Comparison of ENCODE assay signal across 26 cellular contexts in the genomic region with DNA sequence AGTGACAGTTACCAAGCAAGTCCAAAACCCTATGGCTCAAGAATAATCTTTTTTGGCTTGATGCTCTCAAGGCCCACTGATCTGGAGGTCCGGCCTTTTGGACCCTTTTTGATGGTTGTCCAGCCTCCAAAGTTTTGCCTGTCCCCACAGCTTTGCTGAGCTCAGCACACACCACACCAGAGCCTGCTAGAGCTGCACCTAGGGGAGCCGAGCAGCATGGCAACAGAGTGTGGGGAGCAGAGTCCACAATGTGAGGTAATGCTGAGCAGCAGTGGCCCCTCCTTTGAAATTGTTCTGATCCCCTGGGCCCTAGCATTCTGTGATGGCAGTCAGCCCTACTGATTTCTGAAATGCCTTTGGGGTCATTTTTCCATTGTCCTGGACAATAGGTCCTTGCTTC. TPM values are rescaled to one million over a fixed set of nuclear protein-coding genes. Genes with fewer than 3 reads are reported as not detected.
DNase-seq lines count a peak whose midpoint lies in the region; ATAC-seq and TF ChIP-seq lines count a peak whose summit lies in the region.
"Had no signal": no experiment of that assay in that cellular context is flagged by ENCODE, and none has a peak within 500 bp of the region (broad histone marks: within the 10 kb centered on the region; RNA-seq: fewer than 3 reads in every experiment).

No MANE protein-coding gene starts in this region.

- peaks cover 37 to 51% of the 10 kb centered on the region in 2 donors for H3K36me3 Mint-ChIP-seq in activated T-cell treated with anti-CD3 and anti-CD28 coated beads, Interleukin-2, amount 50 U/mL, for 72 hours (ENCODE audit: insufficient read depth in 2 of 2)
- H3K36me3 Mint-ChIP-seq in activated T-cell treated with anti-CD3 and anti-CD28 coated beads, Interleukin-2, amount 50 U/mL, for 4 hours (ENCODE audit: insufficient read depth): peaks cover 33% of the 10 kb centered on the region
- H3K36me3 Mint-ChIP-seq in activated naive CD8-positive, alpha-beta T cell: peaks cover 44% of the 10 kb centered on the region
- peaks cover 44 to 75% (median 44%) of the 10 kb centered on the region in 3 donors for H3K36me3 Mint-ChIP-seq in naive thymus-derived CD8-positive, alpha-beta T cell

- POLR2A ChIA-PET in naive thymus-derived CD8-positive, alpha-beta T cell (lab: Charles Lee): interaction anchor here (0.5 to 3.3 kb wide), 8 partner anchors 10 to 166 kb away, joined by 3 to 26 read pairs (median 3); a partner anchor contains a TSS

- H3K36me3 ChIP-seq in DND-41 (ENCODE audit: insufficient read depth, low read length) (peaks cover 26% of the 10 kb centered on the region), GM23248 (ENCODE audit: low read depth) (no peaks in the 10 kb centered on the region)
- H3K36me3 ChIP-seq: breast epithelium had no signal

- peaks cover 7 to 17% of the 10 kb centered on the region in 2 donors for H3K9me3 Mint-ChIP-seq in activated T-cell treated with anti-CD3 and anti-CD28 coated beads, Interleukin-2, amount 50 U/mL, for 72 hours
- H3K9me3 Mint-ChIP-seq in activated T-cell treated with anti-CD3 and anti-CD28 coated beads, Interleukin-2, amount 50 U/mL, for 4 hours: peaks cover 42% of the 10 kb centered on the region
- peaks cover 34% of the 10 kb centered on the region for H3K9me3 Mint-ChIP-seq in activated naive CD8-positive, alpha-beta T cell (ENCODE audit: low read depth)
- peaks cover 10 to 69% (median 37%) of the 10 kb centered on the region in 9 donors for H3K9me3 Mint-ChIP-seq in naive thymus-derived CD8-positive, alpha-beta T cell

- H3K27ac ChIP-seq in DND-41 (ENCODE audit: low read length) (no peak overlapping the region), GM23248 (no peak overlapping the region)
- H3K27ac ChIP-seq: breast epithelium, epithelial cell of prostate, HL-60 had no signal

- H3K4me2 ChIP-seq in DND-41 (ENCODE audit: insufficient read depth, low read length) (no peak overlapping the region), GM23248 (ENCODE audit: unreplicated experiment) (no peak overlapping the region)

- in situ Hi-C loops in GM23248 (cut with MboI): no loop called here

- no peaks in the 10 kb centered on the region for H3K27me3 Mint-ChIP-seq in activated T-cell treated with anti-CD3 and anti-CD28 coated beads, Interleukin-2, amount 50 U/mL, for 72 hours (ENCODE audit: low read depth)
- no peaks in the 10 kb centered on the region for H3K27me3 Mint-ChIP-seq in activated T-cell treated with anti-CD3 and anti-CD28 coated beads, Interleukin-2, amount 50 U/mL, for 4 hours (ENCODE audit: low read depth)
- H3K27me3 Mint-ChIP-seq in activated naive CD8-positive, alpha-beta T cell: no peaks in the 10 kb centered on the region
- H3K27me3 Mint-ChIP-seq in naive thymus-derived CD8-positive, alpha-beta T cell: no peaks in the 10 kb centered on the region

- no peaks in the 10 kb centered on the region; the same call in 1 of the 2 replicates for H3K9me2 ChIP-seq in GM23248 (ENCODE audit: insufficient read depth)

- H4K20me1 ChIP-seq in DND-41 (ENCODE audit: insufficient read depth, low read length) (peaks cover 7% of the 10 kb centered on the region; the same call in 1 of the 2 replicates), GM23248 (ENCODE audit: insufficient read depth) (no peaks in the 10 kb centered on the region)

- no peak for DNase-seq in activated T-cell treated with anti-CD3 and anti-CD28 coated beads, Interleukin-2, amount 50 U/mL, for 72 hours
- DNase-seq in activated T-cell treated with anti-CD3 and anti-CD28 coated beads, Interleukin-2, amount 50 U/mL, for 4 hours: no peak
- DNase-seq in DND-41 (no peak), NCI-H2107 treated with DMSO at 0.1 percent for 48 hours (lab: John Stamatoyannopoulos, UW; ENCODE audit: unreplicated experiment) (no peak), GM23248 (no peak)
- DNase-seq in naive thymus-derived CD8-positive, alpha-beta T cell: no peak
- DNase-seq: activated effector memory CD4-positive, alpha-beta T cell treated with Interleukin-2 at 50 U/mL for 16 hours; amygdala; DMS79; Kasumi-1; left ventricle myocardium superior; NCI-H1436; NCI-H2081 treated with DMSO at 0.1 percent for 48 hours; NCI-H345; NCI-H748 treated with DMSO at 0.1 percent for 48 hours; small intestine; stimulated activated CD4-positive, alpha-beta T cell treated with anti-CD3 and anti-CD28 coated beads, Interleukin-2, amount 100 ng/mL, for 24 hours; substantia nigra; upper lobe of left lung had no signal

- H3K27me3 ChIP-seq in DND-41 (ENCODE audit: insufficient read depth, low read length, poor library complexity) (no peaks in the 10 kb centered on the region), GM23248 (replicated peaks; ENCODE audit: insufficient read depth) (no peaks in the 10 kb centered on the region)
- H3K27me3 ChIP-seq: breast epithelium, upper lobe of left lung had no signal

- no peaks in the 10 kb centered on the region for H3F3A ChIP-seq in GM23248 (ENCODE audit: insufficient read depth)

- H3K9me3 ChIP-seq in DND-41 (ENCODE audit: insufficient read depth, low read length, severe bottlenecking) (peaks cover 4% of the 10 kb centered on the region), GM23248 (ENCODE audit: low read depth) (no peaks in the 10 kb centered on the region)
- H3K9me3 ChIP-seq: upper lobe of left lung had no signal

- H3K79me2 ChIP-seq in DND-41 (ENCODE audit: insufficient read depth, low read length): peaks cover 23% of the 10 kb centered on the region
- no peaks in the 10 kb centered on the region for H3K79me2 ChIP-seq in GM23248 (ENCODE audit: insufficient read depth)

- no peak overlapping the region for H2AFZ ChIP-seq in DND-41 (ENCODE audit: low read depth, low read length)
- H2AFZ ChIP-seq in GM23248: no peak overlapping the region

- ATAC-seq in activated T-cell treated with anti-CD3 and anti-CD28 coated beads, Interleukin-2, amount 50 U/mL, for 72 hours (replicated peaks in 1 of 2): peak; percentile 68 to 72
- ATAC-seq in activated T-cell treated with anti-CD3 and anti-CD28 coated beads, Interleukin-2, amount 50 U/mL, for 4 hours: no peak
- peak; percentile 68 for ATAC-seq in DND-41 (ENCODE audit: insufficient read depth, low read depth)
- ATAC-seq in naive thymus-derived CD8-positive, alpha-beta T cell: peak in 1 of 2 donors; percentile 48
- ATAC-seq: left ventricle myocardium superior had no signal

- H3K4me3 Mint-ChIP-seq in activated T-cell treated with anti-CD3 and anti-CD28 coated beads, Interleukin-2, amount 50 U/mL, for 72 hours: no peak overlapping the region
- H3K4me3 Mint-ChIP-seq in activated T-cell treated with anti-CD3 and anti-CD28 coated beads, Interleukin-2, amount 50 U/mL, for 4 hours: no peak overlapping the region
- H3K4me3 Mint-ChIP-seq in activated naive CD8-positive, alpha-beta T cell: no peak overlapping the region
- peak overlapping the region in 6 of 10 donors; percentile 8 to 88 (median 44) for H3K4me3 Mint-ChIP-seq in naive thymus-derived CD8-positive, alpha-beta T cell
- H3K4me3 Mint-ChIP-seq: nephron had no signal

- H3K9ac ChIP-seq in DND-41 (ENCODE audit: low read depth, low read length) (no peak overlapping the region), GM23248 (no peak overlapping the region)

- H3K4me3 ChIP-seq in DND-41 (ENCODE audit: low read depth in 1 of 2, low read length in 2 of 2): no peak overlapping the region
- no peak overlapping the region for H3K4me3 ChIP-seq in GM23248
- H3K4me3 ChIP-seq: breast epithelium, upper lobe of left lung had no signal

- H3K27ac Mint-ChIP-seq in activated T-cell treated with anti-CD3 and anti-CD28 coated beads, Interleukin-2, amount 50 U/mL, for 72 hours: no peak overlapping the region
- peak overlapping the region; percentile 94 for H3K27ac Mint-ChIP-seq in activated naive CD8-positive, alpha-beta T cell
- H3K27ac Mint-ChIP-seq in naive thymus-derived CD8-positive, alpha-beta T cell: peak overlapping the region; percentile 53 to 96 (median 82)
- H3K27ac Mint-ChIP-seq: nephron had no signal

- H3K4me1 ChIP-seq in DND-41 (ENCODE audit: insufficient read depth, low read length): peaks cover 15% of the 10 kb centered on the region
- no peaks in the 10 kb centered on the region for H3K4me1 ChIP-seq in GM23248 (ENCODE audit: insufficient read depth)
- H3K4me1 ChIP-seq: breast epithelium had no signal

- no peak for TF ChIP-seq CTCF in DND-41 (IDR thresholded peaks at IDR 0.05; ENCODE audit: borderline replicate concordance, extremely low read depth, low read length, poor library complexity, severe bottlenecking)

- peaks cover 70% of the 10 kb centered on the region for H3K4me1 Mint-ChIP-seq in activated T-cell treated with anti-CD3 and anti-CD28 coated beads, Interleukin-2, amount 50 U/mL, for 72 hours (ENCODE audit: low read depth)
- H3K4me1 Mint-ChIP-seq in activated T-cell treated with anti-CD3 and anti-CD28 coated beads, Interleukin-2, amount 50 U/mL, for 4 hours (ENCODE audit: low read depth): peaks cover 57% of the 10 kb centered on the region
- peaks cover 70% of the 10 kb centered on the region for H3K4me1 Mint-ChIP-seq in activated naive CD8-positive, alpha-beta T cell (ENCODE audit: low read depth)
- H3K4me1 Mint-ChIP-seq in naive thymus-derived CD8-positive, alpha-beta T cell: peaks cover 26 to 69% (median 61%) of the 10 kb centered on the region in 4 donors
- H3K4me1 Mint-ChIP-seq: nephron had no signal

- 3 to 12% methylated on average over 2 of the region's 2 CpGs for WGBS in GM23248 (ENCODE audit: low coverage in 1 of 2, low lambda C conversion rate in 2 of 2, missing lambda C conversion rate in 2 of 2), 2 experiments

RNA-seq across cellular contexts. Expression of a gene that starts 9.3 kb away (rescaled TPM):
- total RNA-seq in activated T-cell treated with anti-CD3 and anti-CD28 coated beads, Interleukin-2, amount 50 U/mL, for 72 hours: 10 to 100 TPM; 45.1 to 50.7 TPM
- total RNA-seq in activated T-cell treated with anti-CD3 and anti-CD28 coated beads, Interleukin-2, amount 50 U/mL, for 4 hours: 10 to 100 TPM; 23.9 to 28.3 (median 25.0) TPM
- total RNA-seq in naive thymus-derived CD8-positive, alpha-beta T cell: 100 to 1,000 TPM; 367 to 369 TPM
- 100 to 1,000 TPM; 451 to 821 (median 658) TPM for polyA plus RNA-seq in naive thymus-derived CD8-positive, alpha-beta T cell
- not detected in 2 replicates for total RNA-seq in GM23248 (2014; rRNA removed; shearing (Covaris generic))
- not detected in 2 replicates for polyA plus RNA-seq in GM23248 (2016; fragmentation: Nextera tagmentation; extraction: Ambion mirVana)
- total RNA-seq: osteocyte had no signal
- polyA plus RNA-seq: BJ had no signal

RNA-seq across cellular contexts. Expression of a gene that starts 43.2 kb away (rescaled TPM):
- total RNA-seq in activated T-cell treated with anti-CD3 and anti-CD28 coated beads, Interleukin-2, amount 50 U/mL, for 72 hours: 100 to 1,000 TPM; 114 to 156 TPM
- total RNA-seq in activated T-cell treated with anti-CD3 and anti-CD28 coated beads, Interleukin-2, amount 50 U/mL, for 4 hours: 10 to 100 TPM; 10.1 to 11.1 (median 11.1) TPM
- total RNA-seq in naive thymus-derived CD8-positive, alpha-beta T cell: 100 to 1,000 TPM; 381 to 403 TPM
- 100 to 1,000 TPM; 233 to 526 (median 341) TPM for polyA plus RNA-seq in naive thymus-derived CD8-positive, alpha-beta T cell
- total RNA-seq in GM23248 (2014; rRNA removed; shearing (Covaris generic)): not detected in 2 replicates
- polyA plus RNA-seq in GM23248 (2016; fragmentation: Nextera tagmentation; extraction: Ambion mirVana): not detected in 2 replicates
- total RNA-seq: osteocyte had no signal
- polyA plus RNA-seq: BJ had no signal

Comparison
In these comparisons a context has a peak if more than half of its experiments do, and no peak if none do; other contexts are left out.
1. ATAC-seq: peak in activated T-cell treated with anti-CD3 and anti-CD28 coated beads, Interleukin-2, amount 50 U/mL, for 72 hours (2 of 2) and DND-41 (single experiment); none in activated T-cell treated with anti-CD3 and anti-CD28 coated beads, Interleukin-2, amount 50 U/mL, for 4 hours (0 of 2).
2. H3K4me3 Mint-ChIP-seq: peak in naive thymus-derived CD8-positive, alpha-beta T cell (6 of 10); none in activated T-cell treated with anti-CD3 and anti-CD28 coated beads, Interleukin-2, amount 50 U/mL, for 72 hours (0 of 2), activated T-cell treated with anti-CD3 and anti-CD28 coated beads, Interleukin-2, amount 50 U/mL, for 4 hours (single experiment) and activated naive CD8-positive, alpha-beta T cell (single experiment).
3. RNA of a gene that starts 9.3 kb away (total RNA-seq): 367 to 369 TPM in naive thymus-derived CD8-positive, alpha-beta T cell, 45.1 to 50.7 TPM in activated T-cell treated with anti-CD3 and anti-CD28 coated beads, Interleukin-2, amount 50 U/mL, for 72 hours and 23.9 to 28.3 TPM in activated T-cell treated with anti-CD3 and anti-CD28 coated beads, Interleukin-2, amount 50 U/mL, for 4 hours; not detected in GM23248; every median in the first group is over 10 times any median in the second.
4. RNA of a gene that starts 43.2 kb away (total RNA-seq): 381 to 403 TPM in naive thymus-derived CD8-positive, alpha-beta T cell, 114 to 156 TPM in activated T-cell treated with anti-CD3 and anti-CD28 coated beads, Interleukin-2, amount 50 U/mL, for 72 hours and 10.1 to 11.1 TPM in activated T-cell treated with anti-CD3 and anti-CD28 coated beads, Interleukin-2, amount 50 U/mL, for 4 hours; not detected in GM23248; every median in the first group is over 10 times any median in the second.